Comparison of ENCODE assay signal across 9 cellular contexts in the genomic region with DNA sequence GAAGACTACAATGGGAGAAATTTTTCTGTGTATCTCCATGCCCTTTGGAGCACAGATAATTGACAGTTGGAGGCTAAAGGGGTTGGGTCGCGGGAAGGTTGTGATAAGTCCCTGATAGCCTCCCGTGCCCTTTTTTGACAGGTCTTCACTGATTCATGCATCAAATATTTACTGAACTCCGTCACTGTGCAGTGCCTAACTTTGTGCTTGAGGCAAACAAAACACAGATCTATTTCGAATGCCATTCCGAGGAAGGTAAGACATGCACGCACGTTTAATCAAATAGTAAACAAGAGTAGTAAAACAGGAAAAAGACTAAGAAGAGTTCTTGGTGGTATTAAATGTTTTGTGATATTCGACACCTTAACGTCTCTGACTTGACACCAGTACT. TPM values are rescaled to one million over a fixed set of nuclear protein-coding genes. Genes with fewer than 3 reads are reported as not detected.
DNase-seq lines count a peak whose midpoint lies in the region; ATAC-seq and TF ChIP-seq lines count a peak whose summit lies in the region.
"Had no signal": no experiment of that assay in that cellular context is flagged by ENCODE, and none has a peak within 500 bp of the region (broad histone marks: within the 10 kb centered on the region; RNA-seq: fewer than 3 reads in every experiment).

No MANE protein-coding gene starts in this region.

- H3K36me3 ChIP-seq in adrenal gland (replicated peaks in 1 of 2): peaks cover 0 to 7% of the 10 kb centered on the region in 2 donors
- peaks cover 0 to 4% (median 2%) of the 10 kb centered on the region in 4 donors for H3K36me3 ChIP-seq in liver (ENCODE audit: control insufficient read depth in 4 of 4, insufficient read depth in 3 of 4, low read depth in 1 of 4, low read length in 3 of 4)
- no peaks in the 10 kb centered on the region for H3K36me3 ChIP-seq in uterus

- H3K9me3 ChIP-seq in adrenal gland (replicated peaks in 1 of 3) (no peaks in the 10 kb centered on the region), liver (ENCODE audit: control insufficient read depth in 4 of 4, low read length in 3 of 4) (no peaks in the 10 kb centered on the region), uterus (no peaks in the 10 kb centered on the region)

- ATAC-seq in HG02943 (IDR thresholded peaks at IDR 0.05; ENCODE audit: low read depth, unreplicated experiment) (peak; percentile 7), HG02885 (IDR thresholded peaks at IDR 0.05; ENCODE audit: poor library complexity, unreplicated experiment) (no peak), omental fat pad (ENCODE audit: low FRiP score) (no peak)

- CTCF ChIA-PET in AG04449 (lab: Yijun Ruan, JAX): interaction anchor here (4.0 to 4.3 kb wide), 2 partner anchors 54 to 143 kb away, joined by 27 to 45 read pairs; no protein-coding TSS in a partner anchor

- 4 to 8% (median 6%) methylated on average over 10 of the region's 10 CpGs for WGBS in adrenal gland, 4 donors
- 4% methylated on average over 10 of the region's 10 CpGs for WGBS in liver

- H3K27ac ChIP-seq in adrenal gland (peak overlapping the region; percentile 61 to 99 (median 94)), liver (ENCODE audit: low read depth in 1 of 2, low read length in 2 of 2) (peak overlapping the region; percentile 61 to 90), uterus (peak overlapping the region; percentile 88 to 92)

- intact Hi-C loops in adrenal gland (cut with DNase I): loop anchor here (5.0 kb wide), 1 partner anchor 54 kb away; a partner anchor contains a TSS
- intact Hi-C loops in uterus (cut with DNase I; ENCODE audit: low total_unique reads): loop anchor here (10.0 kb wide), 1 partner anchor 57 kb away; a partner anchor contains a TSS

- POLR2A ChIA-PET in AG04449 (lab: Yijun Ruan, JAX): no interaction called here

- H3K4me1 ChIP-seq in adrenal gland (replicated peaks in 1 of 2) (peaks cover 32 to 38% of the 10 kb centered on the region in 2 donors), liver (ENCODE audit: control insufficient read depth in 4 of 4, insufficient read depth in 4 of 4, low read length in 3 of 4) (peaks cover 3 to 24% (median 12%) of the 10 kb centered on the region in 4 donors), uterus (peaks cover 0 to 9% of the 10 kb centered on the region in 2 donors)

- H3K4me3 ChIP-seq in AG04449 (ENCODE audit: low read depth, low read length) (peak overlapping the region; percentile 93), adrenal gland (peak overlapping the region in 1 of 4 donors; percentile 97), liver (ENCODE audit: low read depth in 1 of 3, low read length in 3 of 3) (peak overlapping the region; percentile 51 to 96 (median 89)), uterus (peak overlapping the region; percentile 69 to 75)

- TF ChIP-seq RAD21 in liver (IDR thresholded peaks at IDR 0.05): no peak

- TF ChIP-seq POLR2A in adrenal gland (IDR thresholded peaks at IDR 0.05) (no peak), uterus (IDR thresholded peaks at IDR 0.05) (no peak)

- TF ChIP-seq CTCF in AG04449 (IDR thresholded peaks at IDR 0.05; ENCODE audit: insufficient read depth, low read length, missing control alignments) (no peak), adrenal gland (IDR thresholded peaks at IDR 0.05) (no peak), liver (IDR thresholded peaks at IDR 0.05; ENCODE audit: low read depth, low read length, missing input control) (no peak), uterus (IDR thresholded peaks at IDR 0.05) (no peak), omental fat pad (IDR thresholded peaks at IDR 0.05) (no peak)

- H3K27me3 ChIP-seq in adrenal gland (no peaks in the 10 kb centered on the region), liver (ENCODE audit: control insufficient read depth in 4 of 4, insufficient read depth in 4 of 4, low read length in 3 of 4) (no peaks in the 10 kb centered on the region), uterus (no peaks in the 10 kb centered on the region)

- no peak for DNase-seq in AG04449 (ENCODE audit: low read depth, low spot score)
- peak in 2 of 7 donors; percentile 36 to 59 for DNase-seq in adrenal gland
- no peak for DNase-seq in uterus
- DNase-seq in H4 (ENCODE audit: low spot score): no peak
- no peak for DNase-seq in omental fat pad (ENCODE audit: low spot score)

- peak overlapping the region; percentile 36 to 84 for H3K9ac ChIP-seq in liver (ENCODE audit: low read depth in 1 of 2, low read length in 2 of 2)

TF ChIP-seq in liver, 16 proteins besides CTCF, POLR2A, EP300 and RAD21:
- TF ChIP-seq JUND (IDR thresholded peaks at IDR 0.05): peak in 1 of 2 donors; percentile 16
- TF ChIP-seq YY1 (IDR thresholded peaks at IDR 0.05): no peak
- peak; percentile 24 for TF ChIP-seq FOXA2 (IDR thresholded peaks at IDR 0.05)
- TF ChIP-seq NR2F2 (IDR thresholded peaks at IDR 0.05): no peak
- TF ChIP-seq RXRA (IDR thresholded peaks at IDR 0.05): no peak
- TF ChIP-seq, protein P1, sequence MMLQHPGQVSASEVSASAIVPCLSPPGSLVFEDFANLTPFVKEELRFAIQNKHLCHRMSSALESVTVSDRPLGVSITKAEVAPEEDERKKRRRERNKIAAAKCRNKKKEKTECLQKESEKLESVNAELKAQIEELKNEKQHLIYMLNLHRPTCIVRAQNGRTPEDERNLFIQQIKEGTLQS (IDR thresholded peaks at IDR 0.05): no peak
- no peak for TF ChIP-seq HNF4A (conservative IDR thresholded peaks at IDR 0.05)
- TF ChIP-seq GABPA (IDR thresholded peaks at IDR 0.05 in 1 of 2, conservative IDR thresholded peaks at IDR 0.05 in 1 of 2): no peak
- no peak for TF ChIP-seq SP1 (IDR thresholded peaks at IDR 0.05)

RNA-seq across cellular contexts. Expression of a gene that starts 0.5 kb away (rescaled TPM):
- total RNA-seq in adrenal gland (10 to 100 TPM; 28.8 to 61.7 (median 47.0) TPM), liver (10 to 100 TPM; 16.7 to 32.0 TPM), uterus (100 to 1,000 TPM in 2 of 4 donors, 10 to 100 TPM in 2; 66.8 to 240 (median 92.6) TPM), omental fat pad (10 to 100 TPM; 31.5 to 94.2 (median 59.4) TPM)
- polyA plus RNA-seq in adrenal gland (10 to 100 TPM; 31.2 to 46.1 (median 43.7) TPM), liver (10 to 100 TPM in 1 of 2 donors, 1 to 10 TPM in 1; 4.0 to 10.4 TPM)
- 28.2 and 34.0 TPM in 2 replicates for total RNA-seq in H4 (2014; rRNA removed; shearing (Covaris generic))

RNA-seq across cellular contexts. Expression of a gene that starts 7.9 kb away (rescaled TPM):
- total RNA-seq in adrenal gland: 10 to 100 TPM; 30.0 to 57.1 (median 38.5) TPM
- 10 to 100 TPM; 33.1 to 54.4 (median 41.3) TPM for polyA plus RNA-seq in adrenal gland
- 10 to 100 TPM; 11.3 to 16.0 TPM for total RNA-seq in liver
- polyA plus RNA-seq in liver: 10 to 100 TPM; 10.7 to 12.6 TPM
- 10 to 100 TPM; 22.3 to 53.5 (median 32.7) TPM for total RNA-seq in uterus
- total RNA-seq in H4 (2014; rRNA removed; shearing (Covaris generic)): 65.2 and 65.8 TPM in 2 replicates
- total RNA-seq in omental fat pad: 10 to 100 TPM; 24.0 to 26.1 (median 24.6) TPM

RNA-seq across cellular contexts. Expression of a gene that starts 22.1 kb away (rescaled TPM):
- total RNA-seq in adrenal gland (1 to 10 TPM in 1 of 8 donors, under 1 TPM in 1, not detected in 6; 0.60 to 1.2 TPM), liver (not detected), uterus (under 1 TPM in 1 of 4 donors, not detected in 3; 0.26 TPM), omental fat pad (1 to 10 TPM in 1 of 4 donors, not detected in 3; 1.9 TPM)
- polyA plus RNA-seq in adrenal gland (under 1 TPM in 2 of 3 donors, not detected in 1; 0.84 to 0.88 TPM), liver (not detected)
- total RNA-seq in H4 (2014; rRNA removed; shearing (Covaris generic)): 0.35 TPM in 1 of 2 replicates, not detected in the other
- total RNA-seq: lung microvascular endothelial cell had no signal

RNA-seq across cellular contexts. Expression of a gene that starts 31.9 kb away (rescaled TPM):
- total RNA-seq in adrenal gland (10 to 100 TPM; 16.4 to 43.2 (median 32.9) TPM), liver (10 to 100 TPM in 1 of 2 donors, 1 to 10 TPM in 1; 4.8 to 11.3 TPM), uterus (100 to 1,000 TPM in 1 of 4 donors, 10 to 100 TPM in 2, 1 to 10 TPM in 1; 3.2 to 186 (median 21.3) TPM), omental fat pad (10 to 100 TPM; 12.0 to 24.7 (median 20.7) TPM)
- polyA plus RNA-seq in adrenal gland (10 to 100 TPM; 47.2 to 89.0 (median 83.2) TPM), liver (10 to 100 TPM in 1 of 2 donors, 1 to 10 TPM in 1; 9.7 to 14.3 TPM)
- total RNA-seq in H4 (2014; rRNA removed; shearing (Covaris generic)): 31.5 and 39.7 TPM in 2 replicates

RNA-seq across cellular contexts. Expression of a gene that starts 32.2 kb away (rescaled TPM):
- total RNA-seq in adrenal gland: 10 to 100 TPM in 6 of 8 donors, 1 to 10 TPM in 2; 7.9 to 20.0 (median 13.8) TPM
- 10 to 100 TPM in 1 of 3 donors, 1 to 10 TPM in 2; 4.4 to 12.8 (median 9.1) TPM for polyA plus RNA-seq in adrenal gland
- 1 to 10 TPM; 2.8 to 4.4 TPM for total RNA-seq in liver
- polyA plus RNA-seq in liver: 1 to 10 TPM; 3.5 to 5.3 TPM
- 10 to 100 TPM in 2 of 4 donors, 1 to 10 TPM in 2; 6.4 to 32.9 (median 11.1) TPM for total RNA-seq in uterus
- total RNA-seq in H4 (2014; rRNA removed; shearing (Covaris generic)): 5.4 and 7.2 TPM in 2 replicates
- total RNA-seq in omental fat pad: 10 to 100 TPM in 2 of 4 donors, 1 to 10 TPM in 2; 4.1 to 11.0 (median 9.8) TPM
